10 cellular contexts compared by ENCODE assay signal in genomic region chr9:124180557-124180956, GRCh38.
DNase-seq lines count a peak whose midpoint lies in the region; ATAC-seq and TF ChIP-seq lines count a peak whose summit lies in the region.
"Had no signal": no experiment of that assay in that cellular context is flagged by ENCODE, and none has a peak within 500 bp of the region (broad histone marks: within the 10 kb centered on the region; RNA-seq: fewer than 3 reads in every experiment).

No MANE protein-coding gene starts in this region.

- H3K27ac Mint-ChIP-seq in CD4-positive, alpha-beta memory T cell: no peak overlapping the region

- peaks cover 0 to 26% (median 4%) of the 10 kb centered on the region in 45 donors for H3K27me3 ChIP-seq in dorsolateral prefrontal cortex
- no peaks in the 10 kb centered on the region for H3K27me3 ChIP-seq in CD4-positive, alpha-beta memory T cell (ENCODE audit: insufficient read depth, low read length)
- H3K27me3 ChIP-seq: ovary had no signal

- no peaks in the 10 kb centered on the region for H3K9me3 Mint-ChIP-seq in CD4-positive, alpha-beta memory T cell

- no peaks in the 10 kb centered on the region for H3K9me3 ChIP-seq in CD4-positive, alpha-beta memory T cell (ENCODE audit: control insufficient read depth in 1 of 2, low read length in 2 of 2)
- H3K9me3 ChIP-seq: ovary had no signal

- no peak overlapping the region for H3K27ac ChIP-seq in dorsolateral prefrontal cortex
- H3K27ac ChIP-seq in CD4-positive, alpha-beta memory T cell (ENCODE audit: low read depth, low read length): no peak overlapping the region
- H3K27ac ChIP-seq: KMS-11, ovary had no signal

- DNase-seq in DMS79 (lab: John Stamatoyannopoulos, UW) (peak; percentile 77), NCI-H2107 treated with DMSO at 0.1 percent for 48 hours (lab: John Stamatoyannopoulos, UW; ENCODE audit: unreplicated experiment) (peak; percentile 59), dorsolateral prefrontal cortex (peak; percentile 17 to 83 (median 70)), posterior vena cava (ENCODE audit: low spot score) (peak; percentile 84), AML-193 (lab: John Stamatoyannopoulos, UW) (no peak)
- no peak for DNase-seq in CD4-positive, alpha-beta memory T cell

- H3K4me1 Mint-ChIP-seq in CD4-positive, alpha-beta memory T cell: no peaks in the 10 kb centered on the region

- peak overlapping the region in 2 of 59 donors; percentile 0 to 8 for H3K4me3 ChIP-seq in dorsolateral prefrontal cortex
- no peak overlapping the region for H3K4me3 ChIP-seq in CD4-positive, alpha-beta memory T cell (ENCODE audit: low read length in 2 of 2)
- H3K4me3 ChIP-seq: ovary had no signal

- intact Hi-C loops in dorsolateral prefrontal cortex (cut with DNase I): loop anchor here in 1 of 2 donors (5.0 kb wide), 1 partner anchor 37 kb away; no protein-coding TSS in a partner anchor
- intact Hi-C loops in posterior vena cava (cut with DNase I): loop anchor here in 1 of 2 donors (1.0 kb wide), 1 partner anchor 42 kb away; no protein-coding TSS in a partner anchor
- intact Hi-C loops in CD4-positive, alpha-beta memory T cell (cut with micrococcal nuclease): no loop called here

- H3K4me3 Mint-ChIP-seq in CD4-positive, alpha-beta memory T cell: no peak overlapping the region

- H3K4me1 ChIP-seq in CD4-positive, alpha-beta memory T cell (ENCODE audit: insufficient read depth, low read length): no peaks in the 10 kb centered on the region

- no peak for ATAC-seq in HG03354 (IDR thresholded peaks at IDR 0.05; ENCODE audit: poor library complexity, severe bottlenecking, unreplicated experiment)
- ATAC-seq in HG03432 (IDR thresholded peaks at IDR 0.05; ENCODE audit: unreplicated experiment): no peak

- POLR2A ChIA-PET in CD4-positive, alpha-beta memory T cell (lab: Charles Lee; ENCODE audit: partially characterized antibody): no interaction called here

- H3K36me3 Mint-ChIP-seq in CD4-positive, alpha-beta memory T cell: no peaks in the 10 kb centered on the region

- peaks cover 0 to 3% of the 10 kb centered on the region in 2 donors for H3K27me3 Mint-ChIP-seq in CD4-positive, alpha-beta memory T cell

- no peaks in the 10 kb centered on the region for H3K36me3 ChIP-seq in CD4-positive, alpha-beta memory T cell (ENCODE audit: insufficient read depth, low read length)
- H3K36me3 ChIP-seq: ovary had no signal

- no peak for TF ChIP-seq CTCF in dorsolateral prefrontal cortex (IDR thresholded peaks at IDR 0.05 in 54 of 56, conservative IDR thresholded peaks at IDR 0.05 in 2 of 56; ENCODE audit: low read depth in 1 of 56, partially characterized antibody in 56 of 56)

- CTCF ChIA-PET in CD4-positive, alpha-beta memory T cell (lab: Charles Lee; ENCODE audit: partially characterized antibody): no interaction called here

Comparison
In these comparisons a context has a peak if more than half of its experiments do, and no peak if none do; other contexts are left out.
1. DNase-seq: peak in DMS79 (single experiment), NCI-H2107 treated with DMSO at 0.1 percent for 48 hours (single experiment), dorsolateral prefrontal cortex (10 of 10) and posterior vena cava (single experiment); none in CD4-positive, alpha-beta memory T cell (0 of 5) and AML-193 (0 of 2).